1 cellular context compared by ENCODE assay signal in the genomic region with DNA sequence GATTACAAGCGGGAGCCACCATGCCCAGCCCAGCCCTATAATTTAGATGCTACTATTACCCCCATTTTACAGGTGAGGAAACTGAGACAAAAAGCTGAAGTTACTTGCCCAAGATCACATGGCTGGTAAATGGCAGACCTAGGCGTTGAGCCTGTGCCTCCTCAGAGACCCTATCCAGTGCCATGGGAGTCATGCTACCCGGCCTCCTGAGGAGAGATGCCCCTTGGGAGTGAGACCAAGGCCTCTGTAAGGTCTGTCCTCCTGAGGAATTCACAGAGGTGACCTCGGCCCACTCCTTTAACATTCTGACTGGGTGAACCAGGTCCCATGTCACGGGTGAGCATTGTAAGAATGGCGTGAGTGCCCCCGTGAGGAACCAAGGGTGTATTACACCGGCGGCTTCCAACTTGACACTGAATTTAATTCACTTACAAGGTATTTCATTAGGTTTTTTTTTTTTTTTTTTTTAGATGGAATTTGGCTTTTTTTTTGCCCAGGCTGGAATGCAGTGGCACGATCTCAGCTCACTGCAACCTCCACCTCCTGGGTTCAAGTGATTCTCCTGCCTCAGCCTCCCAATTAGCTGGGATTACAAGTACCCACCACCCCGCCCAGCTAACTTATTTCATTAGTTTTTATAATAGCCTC.
TF ChIP-seq lines count a peak whose summit lies in the region.

No MANE protein-coding gene starts in this region.

TF ChIP-seq in IMR-90, 13 proteins besides CTCF, POLR2A, EP300 and RAD21 (continued from another document):
- TF ChIP-seq MAZ (IDR thresholded peaks at IDR 0.05; ENCODE audit: borderline replicate concordance, low read depth, low read length) (no peak), SMC3 (IDR thresholded peaks at IDR 0.05; ENCODE audit: low read depth, low read length) (peak; percentile 55)
- TF ChIP-seq, protein P1, sequence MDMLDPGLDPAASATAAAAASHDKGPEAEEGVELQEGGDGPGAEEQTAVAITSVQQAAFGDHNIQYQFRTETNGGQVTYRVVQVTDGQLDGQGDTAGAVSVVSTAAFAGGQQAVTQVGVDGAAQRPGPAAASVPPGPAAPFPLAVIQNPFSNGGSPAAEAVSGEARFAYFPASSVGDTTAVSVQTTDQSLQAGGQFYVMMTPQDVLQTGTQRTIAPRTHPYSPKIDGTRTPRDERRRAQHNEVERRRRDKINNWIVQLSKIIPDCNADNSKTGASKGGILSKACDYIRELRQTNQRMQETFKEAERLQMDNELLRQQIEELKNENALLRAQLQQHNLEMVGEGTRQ (IDR thresholded peaks at IDR 0.05; ENCODE audit: low read depth, low read length) = peak; percentile 23; the same call in 1 of the 2 replicates
